ENCODE assay signal across 36 cellular contexts in genomic region chr5:174575043-174575442, GRCh38.
"Had no signal": no experiment of that assay in that cellular context is flagged by ENCODE, and none has a peak within 500 bp of the region (broad histone marks: within the 10 kb centered on the region; RNA-seq: fewer than 3 reads in every experiment).

No MANE protein-coding gene starts in this region.

- H3K4me3 ChIP-seq: adrenal gland, body of pancreas, colonic mucosa, esophagus squamous epithelium, gastroesophageal sphincter had no signal

- H3K36me3 ChIP-seq: adrenal gland, colonic mucosa, esophagus squamous epithelium, gastroesophageal sphincter, WERI-Rb-1 had no signal

- H3K27ac Mint-ChIP-seq: activated B cell treated with CpG ODN at 0.5 μM for 24 hours; activated CD8-positive, alpha-beta memory T cell treated with anti-CD3 and anti-CD28 coated beads, Interleukin-2, amount 10 ng/mL, durations not matched to agents 7 days and 5 days; activated CD8-positive, alpha-beta T cell treated with anti-CD3 and anti-CD28 coated beads for 36 hours; activated naive CD4-positive, alpha-beta T cell treated with anti-CD3 and anti-CD28 coated beads for 36 hours; activated naive CD4-positive, alpha-beta T cell treated with anti-CD3 and anti-CD28 coated beads, Interleukin-2, amount 50 U/mL, for 24 hours; activated naive CD8-positive, alpha-beta T cell treated with anti-CD3 and anti-CD28 coated beads for 36 hours; activated naive CD8-positive, alpha-beta T cell treated with anti-CD3 and anti-CD28 coated beads, Interleukin-2, amount 50 U/mL, for 24 hours; activated T-helper 1 cell treated with anti-CD3 and anti-CD28 coated beads, Interleukin-12 subunit alpha, Interleukin-12 subunit beta, Interleukin-2, Interleukin-4 antibody, amounts not matched to agents 30 ng/mL and 10 ng/mL and 1 ng/mL, durations not matched to agents 14 hours and 24 hours and 36 hours; activated T-helper 2 cell treated with anti-CD3 and anti-CD28 coated beads, Interferon-gamma antibody, Interleukin-2, Interleukin-4, amounts not matched to agents 10 μg/mL and 5 μg/mL and 100 μg/mL, durations not matched to agents 14 hours and 24 hours and 36 hours; T-helper 17 cell; T-helper 2 cell treated with Interferon-gamma antibody and Interleukin-4, amounts not matched to agents 5 μg/mL and 100 μg/mL, for 36 hours had no signal

- FAIRE-seq: endometrium, endothelial cell of umbilical vein had no signal

- H3K4me3 Mint-ChIP-seq: activated B cell treated with CpG ODN at 0.5 μM for 24 hours; activated CD8-positive, alpha-beta memory T cell treated with anti-CD3 and anti-CD28 coated beads, Interleukin-2, amount 10 ng/mL, durations not matched to agents 7 days and 5 days; activated CD8-positive, alpha-beta T cell treated with anti-CD3 and anti-CD28 coated beads for 36 hours; activated naive CD4-positive, alpha-beta T cell treated with anti-CD3 and anti-CD28 coated beads for 36 hours; activated naive CD4-positive, alpha-beta T cell treated with anti-CD3 and anti-CD28 coated beads, Interleukin-2, amount 50 U/mL, for 24 hours; activated naive CD8-positive, alpha-beta T cell treated with anti-CD3 and anti-CD28 coated beads for 36 hours; activated naive CD8-positive, alpha-beta T cell treated with anti-CD3 and anti-CD28 coated beads, Interleukin-2, amount 50 U/mL, for 24 hours; activated T-helper 1 cell treated with anti-CD3 and anti-CD28 coated beads, Interleukin-12 subunit alpha, Interleukin-12 subunit beta, Interleukin-2, Interleukin-4 antibody, amounts not matched to agents 30 ng/mL and 10 ng/mL and 1 ng/mL, durations not matched to agents 14 hours and 24 hours and 36 hours; T-helper 17 cell; T-helper 2 cell treated with Interferon-gamma antibody and Interleukin-4, amounts not matched to agents 5 μg/mL and 100 μg/mL, for 36 hours had no signal

- ATAC-seq: activated CD4-positive, CD25-positive, alpha-beta regulatory T cell treated with anti-CD3 and anti-CD28 coated beads, Interleukin-2, amount 50 U/mL, for 24 hours; activated CD8-positive, alpha-beta memory T cell treated with anti-CD3 and anti-CD28 coated beads, Interleukin-2, amount 10 ng/mL, durations not matched to agents 7 days and 5 days; activated CD8-positive, alpha-beta T cell treated with anti-CD3 and anti-CD28 coated beads for 36 hours; activated naive CD8-positive, alpha-beta T cell treated with anti-CD3 and anti-CD28 coated beads, Interleukin-2, amount 50 U/mL, for 24 hours; body of pancreas; gastroesophageal sphincter; T-helper 17 cell had no signal

- H3K27me3 ChIP-seq: body of pancreas, colonic mucosa had no signal

- H3K27ac ChIP-seq: adrenal gland, body of pancreas, colonic mucosa, epithelial cell of prostate, esophagus squamous epithelium, gastroesophageal sphincter, WERI-Rb-1 had no signal

- H3K4me1 ChIP-seq: body of pancreas, colonic mucosa had no signal

- DNase-seq: activated B cell treated with CpG ODN at 0.5 μM for 24 hours; activated CD4-positive, alpha-beta T cell treated with anti-CD3 and anti-CD28 coated beads for 48 hours; activated CD4-positive, alpha-beta T cell treated with anti-CD3 and anti-CD28 coated beads, Interleukin-2, amount 50 U/mL, for 1 hour; activated CD4-positive, alpha-beta T cell treated with anti-CD3 and anti-CD28 coated beads, Interleukin-2, amount 50 U/mL, for 48 hours; activated CD8-positive, alpha-beta memory T cell treated with anti-CD3 and anti-CD28 coated beads, Interleukin-2, amount 10 ng/mL, durations not matched to agents 7 days and 5 days; activated CD8-positive, alpha-beta memory T cell treated with anti-CD3 and anti-CD28 coated beads, Interleukin-2, amount 50 U/mL, for 4 hours; activated CD8-positive, alpha-beta T cell treated with anti-CD3 and anti-CD28 coated beads for 36 hours; activated effector memory CD4-positive, alpha-beta T cell treated with anti-CD3 and anti-CD28 coated beads, Interleukin-2, amount 50 U/mL, for 16 hours; activated naive CD4-positive, alpha-beta T cell treated with anti-CD3 and anti-CD28 coated beads for 36 hours; activated naive CD8-positive, alpha-beta T cell treated with anti-CD3 and anti-CD28 coated beads for 36 hours; activated naive CD8-positive, alpha-beta T cell treated with anti-CD3 and anti-CD28 coated beads, Interleukin-2, amount 50 U/mL, for 24 hours; activated T-cell treated with anti-CD3 and anti-CD28 coated beads, Interleukin-2, amount 50 U/mL, for 1 hour; activated T-cell treated with anti-CD3 and anti-CD28 coated beads, Interleukin-2, amount 50 U/mL, for 48 hours; adrenal gland; amygdala; aorta; body of pancreas; caudate nucleus; cerebellar nuclear complex; colonic mucosa; effector CD8-positive, alpha-beta T cell; esophagus squamous epithelium; foreskin melanocyte; T-helper 1 cell; T-helper 17 cell; T1000; WERI-Rb-1 had no signal

- H3K36me3 Mint-ChIP-seq: activated CD8-positive, alpha-beta memory T cell treated with anti-CD3 and anti-CD28 coated beads, Interleukin-2, amount 10 ng/mL, durations not matched to agents 7 days and 5 days; activated naive CD4-positive, alpha-beta T cell treated with anti-CD3 and anti-CD28 coated beads, Interleukin-2, amount 50 U/mL, for 24 hours; activated naive CD8-positive, alpha-beta T cell treated with anti-CD3 and anti-CD28 coated beads for 36 hours had no signal

- H3K4me1 Mint-ChIP-seq: activated B cell treated with CpG ODN at 0.5 μM for 24 hours; activated CD8-positive, alpha-beta memory T cell treated with anti-CD3 and anti-CD28 coated beads, Interleukin-2, amount 10 ng/mL, durations not matched to agents 7 days and 5 days; activated naive CD4-positive, alpha-beta T cell treated with anti-CD3 and anti-CD28 coated beads, Interleukin-2, amount 50 U/mL, for 24 hours; activated naive CD8-positive, alpha-beta T cell treated with anti-CD3 and anti-CD28 coated beads for 36 hours; activated naive CD8-positive, alpha-beta T cell treated with anti-CD3 and anti-CD28 coated beads, Interleukin-2, amount 50 U/mL, for 24 hours; T-helper 17 cell had no signal

- H3K27me3 Mint-ChIP-seq: activated CD8-positive, alpha-beta memory T cell treated with anti-CD3 and anti-CD28 coated beads, Interleukin-2, amount 10 ng/mL, durations not matched to agents 7 days and 5 days; activated naive CD4-positive, alpha-beta T cell treated with anti-CD3 and anti-CD28 coated beads, Interleukin-2, amount 50 U/mL, for 24 hours had no signal

- H3K9me3 ChIP-seq: adrenal gland, body of pancreas, colonic mucosa, esophagus squamous epithelium, gastroesophageal sphincter had no signal

- H3K9me3 Mint-ChIP-seq: activated B cell treated with CpG ODN at 0.5 μM for 24 hours; activated CD8-positive, alpha-beta T cell treated with anti-CD3 and anti-CD28 coated beads for 36 hours; activated naive CD4-positive, alpha-beta T cell treated with anti-CD3 and anti-CD28 coated beads, Interleukin-2, amount 50 U/mL, for 24 hours; activated naive CD8-positive, alpha-beta T cell treated with anti-CD3 and anti-CD28 coated beads for 36 hours; activated naive CD8-positive, alpha-beta T cell treated with anti-CD3 and anti-CD28 coated beads, Interleukin-2, amount 50 U/mL, for 24 hours; activated T-helper 1 cell treated with anti-CD3 and anti-CD28 coated beads, Interleukin-12 subunit alpha, Interleukin-12 subunit beta, Interleukin-2, Interleukin-4 antibody, amounts not matched to agents 30 ng/mL and 10 ng/mL and 1 ng/mL, durations not matched to agents 14 hours and 24 hours and 36 hours; activated T-helper 2 cell treated with anti-CD3 and anti-CD28 coated beads, Interferon-gamma antibody, Interleukin-2, Interleukin-4, amounts not matched to agents 10 μg/mL and 5 μg/mL and 100 μg/mL, durations not matched to agents 14 hours and 24 hours and 36 hours; T-helper 2 cell treated with Interferon-gamma antibody and Interleukin-4, amounts not matched to agents 5 μg/mL and 100 μg/mL, for 36 hours had no signal
